In the genomic region with DNA sequence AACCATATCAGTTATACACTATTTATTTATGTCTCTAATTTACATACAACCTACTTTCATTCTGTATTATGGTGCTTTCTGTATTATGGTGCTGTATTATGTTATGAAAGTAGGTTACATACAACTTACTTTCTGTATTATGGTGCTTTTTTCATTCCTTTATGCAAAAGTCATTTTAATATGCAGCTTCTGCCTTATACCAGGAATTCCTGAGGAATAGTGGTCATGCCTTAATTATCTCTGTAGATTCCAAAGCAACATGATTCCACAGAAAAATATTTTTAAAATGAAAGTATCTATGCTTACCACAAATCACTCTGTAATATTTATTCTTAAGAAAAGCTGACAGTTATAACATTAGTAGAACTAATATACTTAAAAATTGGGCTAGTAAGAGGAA, we compare ENCODE assay signal across 36 cellular contexts.
DNase-seq lines count a peak whose midpoint lies in the region; ATAC-seq, FAIRE-seq and TF ChIP-seq lines count a peak whose summit lies in the region.
"Had no signal": no experiment of that assay in that cellular context is flagged by ENCODE, and none has a peak within 500 bp of the region (broad histone marks: within the 10 kb centered on the region; RNA-seq: fewer than 3 reads in every experiment).

No MANE protein-coding gene starts in this region.

- no peak overlapping the region for H3K4me3 Mint-ChIP-seq in CD8-positive, alpha-beta T cell
- H3K4me3 Mint-ChIP-seq: activated CD4-positive, alpha-beta memory T cell treated with anti-CD3 and anti-CD28 coated beads for 36 hours; activated naive CD8-positive, alpha-beta T cell treated with anti-CD3 and anti-CD28 coated beads, Interleukin-2, amount 50 U/mL, for 24 hours; activated T-cell treated with anti-CD3 and anti-CD28 coated beads, Interleukin-2, amount 50 U/mL, for 72 hours; nephron progenitor cell; stimulated activated naive B cell treated with anti-CD40 and anti-IgM and Interleukin-4, amounts not matched to agents 10 μg/mL and 1 μg/mL and 100 μg/mL, for 72 hours had no signal

- no peaks in the 10 kb centered on the region for H3K9me3 ChIP-seq in GM23248 (ENCODE audit: low read depth)
- H3K9me3 ChIP-seq in adipocyte (ENCODE audit: control insufficient read depth, low read length), result peaks cover 13% of the 10 kb centered on the region
- H3K9me3 ChIP-seq in osteoblast (ENCODE audit: low read depth, low read length), result peaks cover 7% of the 10 kb centered on the region
- H3K9me3 ChIP-seq in upper lobe of left lung, result peaks cover 0 to 12% (median 4%) of the 10 kb centered on the region in 4 donors
- no peaks in the 10 kb centered on the region for H3K9me3 ChIP-seq in CD8-positive, alpha-beta T cell (ENCODE audit: low read length)
- H3K9me3 ChIP-seq: colonic mucosa, pancreas had no signal

- H4K20me1 ChIP-seq in GM23248 (ENCODE audit: insufficient read depth) (no peaks in the 10 kb centered on the region), osteoblast (ENCODE audit: insufficient read depth, low read length) (no peaks in the 10 kb centered on the region)

- H3K79me2 ChIP-seq in GM23248 (ENCODE audit: insufficient read depth) (no peaks in the 10 kb centered on the region), osteoblast (ENCODE audit: insufficient read depth, low read length) (no peaks in the 10 kb centered on the region)

- no peak for TF ChIP-seq POLR2A in GM12892 (IDR thresholded peaks at IDR 0.05; ENCODE audit: low read depth, low read length)
- TF ChIP-seq POLR2A in upper lobe of left lung (IDR thresholded peaks at IDR 0.05), result no peak

- CTCF ChIA-PET in CD8-positive, alpha-beta T cell (lab: Charles Lee), result no interaction called here

- ATAC-seq in upper lobe of left lung (ENCODE audit: low FRiP score in 2 of 2), result no peak
- ATAC-seq in CD8-positive, alpha-beta T cell, result no peak
- ATAC-seq: activated naive CD8-positive, alpha-beta T cell treated with anti-CD3 and anti-CD28 coated beads, Interleukin-2, amount 50 U/mL, for 24 hours; activated T-cell treated with anti-CD3 and anti-CD28 coated beads, Interleukin-2, amount 50 U/mL, for 72 hours; heart left ventricle; mucosa of descending colon; pancreas; Right ventricle myocardium inferior; stimulated activated naive B cell treated with anti-CD40 and anti-IgM and Interleukin-4, amounts not matched to agents 10 μg/mL and 1 μg/mL and 100 μg/mL, for 72 hours; upper lobe of right lung had no signal

- no peak overlapping the region for H3K27ac Mint-ChIP-seq in CD8-positive, alpha-beta T cell
- H3K27ac Mint-ChIP-seq: activated CD4-positive, alpha-beta memory T cell treated with anti-CD3 and anti-CD28 coated beads for 36 hours; activated naive CD8-positive, alpha-beta T cell treated with anti-CD3 and anti-CD28 coated beads, Interleukin-2, amount 50 U/mL, for 24 hours; activated T-cell treated with anti-CD3 and anti-CD28 coated beads, Interleukin-2, amount 50 U/mL, for 72 hours; CD4-positive, CD25-positive, alpha-beta regulatory T cell; nephron progenitor cell; stimulated activated naive B cell treated with anti-CD40 and anti-IgM and Interleukin-4, amounts not matched to agents 10 μg/mL and 1 μg/mL and 100 μg/mL, for 72 hours had no signal

- TF ChIP-seq EP300 in upper lobe of left lung (IDR thresholded peaks at IDR 0.05), result no peak

- H3K4me1 ChIP-seq in GM23248 (ENCODE audit: insufficient read depth), result peaks cover 17% of the 10 kb centered on the region
- H3K4me1 ChIP-seq in adipocyte (ENCODE audit: control insufficient read depth, insufficient read depth, low read length), result no peaks in the 10 kb centered on the region
- peaks cover 15% of the 10 kb centered on the region for H3K4me1 ChIP-seq in osteoblast (ENCODE audit: insufficient read depth, low read length)
- no peaks in the 10 kb centered on the region for H3K4me1 ChIP-seq in upper lobe of left lung
- no peaks in the 10 kb centered on the region for H3K4me1 ChIP-seq in CD8-positive, alpha-beta T cell (ENCODE audit: insufficient read depth, low read length)
- H3K4me1 ChIP-seq: colonic mucosa, heart left ventricle, pancreas, upper lobe of right lung had no signal

- no peaks in the 10 kb centered on the region for H3K4me1 Mint-ChIP-seq in CD8-positive, alpha-beta T cell (ENCODE audit: low read depth)
- H3K4me1 Mint-ChIP-seq: activated naive CD8-positive, alpha-beta T cell treated with anti-CD3 and anti-CD28 coated beads, Interleukin-2, amount 50 U/mL, for 24 hours; CD4-positive, CD25-positive, alpha-beta regulatory T cell; nephron progenitor cell; stimulated activated naive B cell treated with anti-CD40 and anti-IgM and Interleukin-4, amounts not matched to agents 10 μg/mL and 1 μg/mL and 100 μg/mL, for 72 hours had no signal

- intact Hi-C loops in CD8-positive, alpha-beta T cell (cut with DNase I, micrococcal nuclease), result no loop called here

- H3K36me3 ChIP-seq in GM23248 (ENCODE audit: low read depth), result peaks cover 6% of the 10 kb centered on the region; the same call in 1 of the 2 replicates
- H3K36me3 ChIP-seq in adipocyte (ENCODE audit: control insufficient read depth, insufficient read depth, low read length, severe bottlenecking), result no peaks in the 10 kb centered on the region
- H3K36me3 ChIP-seq in osteoblast (ENCODE audit: insufficient read depth, low read length), result no peaks in the 10 kb centered on the region
- no peaks in the 10 kb centered on the region for H3K36me3 ChIP-seq in upper lobe of left lung
- H3K36me3 ChIP-seq in CD8-positive, alpha-beta T cell (ENCODE audit: insufficient read depth, low read length), result no peaks in the 10 kb centered on the region
- H3K36me3 ChIP-seq: cardiac muscle cell, colonic mucosa, heart left ventricle, pancreas, upper lobe of right lung had no signal

- H3K27me3 ChIP-seq in GM23248 (replicated peaks; ENCODE audit: insufficient read depth) (no peaks in the 10 kb centered on the region), adipocyte (replicated peaks; ENCODE audit: control insufficient read depth, insufficient read depth, low read length) (no peaks in the 10 kb centered on the region), osteoblast (ENCODE audit: insufficient read depth, low read length) (no peaks in the 10 kb centered on the region), upper lobe of left lung (no peaks in the 10 kb centered on the region)
- no peaks in the 10 kb centered on the region for H3K27me3 ChIP-seq in CD8-positive, alpha-beta T cell (ENCODE audit: insufficient read depth, low read length)
- H3K27me3 ChIP-seq: cardiac muscle cell, colonic mucosa, heart left ventricle, pancreas, upper lobe of right lung had no signal

- H3K36me3 Mint-ChIP-seq in CD8-positive, alpha-beta T cell, result no peaks in the 10 kb centered on the region
- H3K36me3 Mint-ChIP-seq: activated CD4-positive, alpha-beta memory T cell treated with anti-CD3 and anti-CD28 coated beads for 36 hours; CD4-positive, CD25-positive, alpha-beta regulatory T cell had no signal

- TF ChIP-seq CTCF in osteoblast (IDR thresholded peaks at IDR 0.05; ENCODE audit: extremely low read depth, low read depth, low read length) (no peak), upper lobe of left lung (IDR thresholded peaks at IDR 0.05) (no peak)
- no peak for TF ChIP-seq CTCF in CD8-positive, alpha-beta T cell (IDR thresholded peaks at IDR 0.05)

- peaks cover 5% of the 10 kb centered on the region; the same call in 1 of the 2 replicates for H3F3A ChIP-seq in GM23248 (ENCODE audit: insufficient read depth)

- H3K27me3 Mint-ChIP-seq in CD8-positive, alpha-beta T cell (ENCODE audit: low read depth), result no peaks in the 10 kb centered on the region
- H3K27me3 Mint-ChIP-seq: activated CD4-positive, alpha-beta memory T cell treated with anti-CD3 and anti-CD28 coated beads for 36 hours; activated naive CD8-positive, alpha-beta T cell treated with anti-CD3 and anti-CD28 coated beads, Interleukin-2, amount 50 U/mL, for 24 hours; CD4-positive, CD25-positive, alpha-beta regulatory T cell; stimulated activated naive B cell treated with anti-CD40 and anti-IgM and Interleukin-4, amounts not matched to agents 10 μg/mL and 1 μg/mL and 100 μg/mL, for 72 hours had no signal

- POLR2A ChIA-PET in CD8-positive, alpha-beta T cell (lab: Charles Lee), result no interaction called here

- H2AFZ ChIP-seq in GM23248, result peak overlapping the region; percentile 57; the same call in 1 of the 2 replicates
- H2AFZ ChIP-seq in osteoblast (ENCODE audit: low read length), result peak overlapping the region; percentile 37

- FAIRE-seq in GM12892 (lab: Jason Lieb, UNC), result no peak
- FAIRE-seq: GM19239, H1, pancreas, small intestine had no signal

- peak overlapping the region; percentile 67 for H3K4me2 ChIP-seq in GM23248 (ENCODE audit: unreplicated experiment)
- peak overlapping the region; percentile 55 for H3K4me2 ChIP-seq in osteoblast (ENCODE audit: insufficient read depth, low read length)
- H3K4me2 ChIP-seq: KMS-11 had no signal

- in situ Hi-C loops in GM23248 (cut with MboI), result no loop called here

- peaks cover 28% of the 10 kb centered on the region for H3K9me3 Mint-ChIP-seq in CD8-positive, alpha-beta T cell

- H3K9ac ChIP-seq in GM23248 (no peak overlapping the region), adipocyte (ENCODE audit: low read length) (no peak overlapping the region)
- H3K9ac ChIP-seq: KMS-11 had no signal

- peak; percentile 42 for DNase-seq in GM23248
- DNase-seq in adipocyte (ENCODE audit: low read depth), result peak; percentile 59
- DNase-seq in fibroblast of gingiva (ENCODE audit: low read depth), result peak; percentile 32
- peak; percentile 23 for DNase-seq in osteoblast (ENCODE audit: insufficient read length, low spot score, missing footprints)
- DNase-seq in GM12892 (ENCODE audit: insufficient read length), result no peak
- DNase-seq in OCI-M2 (lab: John Stamatoyannopoulos, UW; ENCODE audit: unreplicated experiment), result no peak
- DNase-seq in upper lobe of left lung, result no peak
- no peak for DNase-seq in CD8-positive, alpha-beta T cell
- DNase-seq: activated CD4-positive, alpha-beta memory T cell treated with anti-CD3 and anti-CD28 coated beads for 36 hours; activated CD4-positive, CD25-positive, alpha-beta regulatory T cell treated with anti-CD3 and anti-CD28 coated beads, Interleukin-2, amount 50 U/mL, for 72 hours; activated naive CD8-positive, alpha-beta T cell treated with anti-CD3 and anti-CD28 coated beads, Interleukin-2, amount 50 U/mL, for 24 hours; activated T-cell treated with anti-CD3 and anti-CD28 coated beads, Interleukin-2, amount 50 U/mL, for 72 hours; CD4-positive, CD25-positive, alpha-beta regulatory T cell; colonic mucosa; DMS79 treated with DMSO at 0.1 percent for 48 hours; effector memory CD4-positive, alpha-beta T cell; GF-D8; heart left ventricle; mucosa of descending colon; NCI-H2029; NCI-H69; nephron progenitor cell; pancreas; retina; small intestine; stimulated activated naive B cell treated with anti-CD40 and anti-IgM and Interleukin-4, amounts not matched to agents 10 μg/mL and 1 μg/mL and 100 μg/mL, for 72 hours; substantia nigra; T-helper 2 cell; upper lobe of right lung had no signal

- H3K4me3 ChIP-seq in GM23248 (peak overlapping the region; percentile 30), adipocyte (ENCODE audit: low read length) (no peak overlapping the region), osteoblast (ENCODE audit: insufficient read depth, low read length) (no peak overlapping the region), upper lobe of left lung (no peak overlapping the region)
- no peak overlapping the region for H3K4me3 ChIP-seq in CD8-positive, alpha-beta T cell (ENCODE audit: low read depth, low read length)
- H3K4me3 ChIP-seq: cardiac muscle cell, colonic mucosa, heart left ventricle, lung, mucosa of descending colon, pancreas, upper lobe of right lung had no signal

- H3K27ac ChIP-seq in GM23248 (0 out of 2 replicates have a peak overlapping the region, but pooled peaks have one; percentile 3), osteoblast (ENCODE audit: low read depth, low read length) (peak overlapping the region; percentile 71), upper lobe of left lung (no peak overlapping the region)
- H3K27ac ChIP-seq in CD8-positive, alpha-beta T cell (ENCODE audit: low read depth, low read length), result no peak overlapping the region
- H3K27ac ChIP-seq: cardiac muscle cell, colonic mucosa, epithelial cell of prostate, heart left ventricle, KMS-11, pancreas, upper lobe of right lung had no signal

- H3K9me2 ChIP-seq in GM23248 (ENCODE audit: insufficient read depth), result no peaks in the 10 kb centered on the region

Comparison
In these comparisons a context has a peak if more than half of its experiments do, and no peak if none do; other contexts are left out.
1. DNase-seq: peak in GM23248 (single experiment), adipocyte (single experiment), fibroblast of gingiva (single experiment) and osteoblast (single experiment); none in GM12892 (single experiment), OCI-M2 (single experiment), upper lobe of left lung (0 of 2) and CD8-positive, alpha-beta T cell (0 of 7).
2. H3K27ac ChIP-seq: peak in GM23248 (single experiment) and osteoblast (single experiment); none in upper lobe of left lung (0 of 4) and CD8-positive, alpha-beta T cell (single experiment).